10 cellular contexts compared by ENCODE assay signal in the genomic region with DNA sequence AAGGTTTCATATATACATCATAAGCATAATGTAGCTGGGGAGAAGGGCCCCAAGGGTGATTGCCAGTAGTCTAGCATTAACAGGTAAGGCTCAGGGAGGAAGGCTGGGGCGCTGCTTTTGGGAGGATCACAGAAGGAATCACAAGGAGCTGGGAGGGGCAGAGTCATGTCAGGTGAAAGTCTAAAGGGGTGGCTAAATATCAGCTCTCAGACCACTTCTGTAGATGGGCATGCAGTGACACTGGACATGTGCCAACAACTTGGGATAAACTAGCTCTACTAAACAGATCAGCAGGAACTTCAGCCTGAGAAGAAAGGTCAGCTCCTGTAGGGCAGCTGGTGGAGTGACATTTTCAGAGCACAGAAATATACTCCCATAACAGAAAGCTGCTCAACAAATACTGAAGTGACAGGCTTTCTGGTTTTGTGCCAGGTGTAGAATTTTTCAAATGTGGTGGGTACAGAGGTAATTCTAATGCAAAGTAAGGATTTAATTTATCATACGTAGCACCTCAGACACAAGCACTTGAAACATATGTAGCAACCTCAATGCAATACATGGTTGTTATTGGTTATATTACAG.
A peak's percentile ranks its signal among the peaks of the same experiment; 100 is the strongest.
DNase-seq lines count a peak whose midpoint lies in the region; ATAC-seq and TF ChIP-seq lines count a peak whose summit lies in the region.
"Had no signal": no experiment of that assay in that cellular context is flagged by ENCODE, and none has a peak within 500 bp of the region (broad histone marks: within the 10 kb centered on the region; RNA-seq: fewer than 3 reads in every experiment).

No MANE protein-coding gene starts in this region.

- H3K27me3 Mint-ChIP-seq in T-helper 1 cell treated with Interleukin-12 subunit alpha and Interleukin-12 subunit beta and Interleukin-4 antibody, amounts not matched to agents 30 μg/mL and 1 μg/mL, for 36 hours (ENCODE audit: low read depth) = peaks cover 20% of the 10 kb centered on the region
- H3K27me3 Mint-ChIP-seq in type B pancreatic cell = peaks cover 3% of the 10 kb centered on the region
- H3K27me3 Mint-ChIP-seq in CD8-positive, alpha-beta memory T cell = peaks cover 8 to 21% of the 10 kb centered on the region in 2 donors

- no peak overlapping the region for H3K27ac Mint-ChIP-seq in T-helper 1 cell treated with Interleukin-12 subunit alpha and Interleukin-12 subunit beta and Interleukin-4 antibody, amounts not matched to agents 30 μg/mL and 1 μg/mL, for 36 hours
- H3K27ac Mint-ChIP-seq in type B pancreatic cell = peak overlapping the region; percentile 27
- no peak overlapping the region for H3K27ac Mint-ChIP-seq in CD8-positive, alpha-beta memory T cell
- H3K27ac Mint-ChIP-seq: dendritic cell treated with granulocyte-macrophage colony-stimulating factor and Interleukin-4, amounts not matched to agents 40 ng/mL and 50 ng/mL, for 4 days had no signal

- peaks cover 4% of the 10 kb centered on the region for H3K36me3 Mint-ChIP-seq in T-helper 1 cell treated with Interleukin-12 subunit alpha and Interleukin-12 subunit beta and Interleukin-4 antibody, amounts not matched to agents 30 μg/mL and 1 μg/mL, for 36 hours (ENCODE audit: low read depth)
- no peaks in the 10 kb centered on the region for H3K36me3 Mint-ChIP-seq in type B pancreatic cell
- no peaks in the 10 kb centered on the region for H3K36me3 Mint-ChIP-seq in CD8-positive, alpha-beta memory T cell

- no peaks in the 10 kb centered on the region for H3K4me1 ChIP-seq in CD8-positive, alpha-beta memory T cell (ENCODE audit: insufficient read depth, low read length)

- POLR2A ChIA-PET in CD8-positive, alpha-beta memory T cell (lab: Charles Lee) = no interaction called here

- no peaks in the 10 kb centered on the region for H3K36me3 ChIP-seq in CD8-positive, alpha-beta memory T cell (ENCODE audit: insufficient read depth, low read length)

- H3K4me3 Mint-ChIP-seq in T-helper 1 cell treated with Interleukin-12 subunit alpha and Interleukin-12 subunit beta and Interleukin-4 antibody, amounts not matched to agents 30 μg/mL and 1 μg/mL, for 36 hours = peak overlapping the region; percentile 35
- H3K4me3 Mint-ChIP-seq in type B pancreatic cell = no peak overlapping the region
- H3K4me3 Mint-ChIP-seq in CD8-positive, alpha-beta memory T cell = no peak overlapping the region
- H3K4me3 Mint-ChIP-seq: dendritic cell treated with granulocyte-macrophage colony-stimulating factor and Interleukin-4, amounts not matched to agents 40 ng/mL and 50 ng/mL, for 4 days had no signal

- H3K4me3 ChIP-seq in HL-60 (replicated peaks; ENCODE audit: insufficient read depth, low read length) = no peak overlapping the region
- no peak overlapping the region for H3K4me3 ChIP-seq in CD8-positive, alpha-beta memory T cell (ENCODE audit: low read length)

- H3K27ac ChIP-seq in HL-60 (replicated peaks) = peak overlapping the region; percentile 83
- no peak overlapping the region for H3K27ac ChIP-seq in CD8-positive, alpha-beta memory T cell (ENCODE audit: low read depth, low read length)

- DNase-seq in T-helper 1 cell = no peak
- DNase-seq in HL-60 (ENCODE audit: low read depth in 1 of 2, low spot score in 1 of 2) = peak in 1 of 2 experiments; percentile 18
- peak; percentile 84 for DNase-seq in NCI-H69 (lab: John Stamatoyannopoulos, UW)
- DNase-seq in type B pancreatic cell (ENCODE audit: extremely low spot score, unreplicated experiment) = no peak
- DNase-seq in CD8-positive, alpha-beta memory T cell = no peak
- no peak for DNase-seq in stimulated activated CD4-positive, alpha-beta T cell treated with anti-CD3 and anti-CD28 coated beads, Interleukin-4, amount 100 ng/mL, for 1 hour
- DNase-seq: amniotic stem cell had no signal

- CTCF ChIA-PET in CD8-positive, alpha-beta memory T cell (lab: Charles Lee) = no interaction called here

- ATAC-seq in SK-N-SH treated with all-trans-retinoic acid at 6 μM for 48 hours = no peak

- no peaks in the 10 kb centered on the region for H3K9me3 ChIP-seq in CD8-positive, alpha-beta memory T cell (ENCODE audit: low read length)

- peaks cover 25% of the 10 kb centered on the region for H3K4me1 Mint-ChIP-seq in T-helper 1 cell treated with Interleukin-12 subunit alpha and Interleukin-12 subunit beta and Interleukin-4 antibody, amounts not matched to agents 30 μg/mL and 1 μg/mL, for 36 hours (ENCODE audit: low read depth)
- no peaks in the 10 kb centered on the region for H3K4me1 Mint-ChIP-seq in type B pancreatic cell (ENCODE audit: unreplicated experiment)
- H3K4me1 Mint-ChIP-seq in CD8-positive, alpha-beta memory T cell = peaks cover 8 to 20% (median 19%) of the 10 kb centered on the region in 3 donors

- TF ChIP-seq CTCF in HL-60 (IDR thresholded peaks at IDR 0.05; ENCODE audit: insufficient read depth, low read length) = no peak
- no peak for TF ChIP-seq CTCF in type B pancreatic cell (conservative IDR thresholded peaks at IDR 0.05)

- no peaks in the 10 kb centered on the region for H3K9me3 Mint-ChIP-seq in T-helper 1 cell treated with Interleukin-12 subunit alpha and Interleukin-12 subunit beta and Interleukin-4 antibody, amounts not matched to agents 30 μg/mL and 1 μg/mL, for 36 hours
- no peaks in the 10 kb centered on the region for H3K9me3 Mint-ChIP-seq in type B pancreatic cell
- peaks cover 0 to 4% (median 0%) of the 10 kb centered on the region in 5 donors for H3K9me3 Mint-ChIP-seq in CD8-positive, alpha-beta memory T cell
- H3K9me3 Mint-ChIP-seq: dendritic cell treated with granulocyte-macrophage colony-stimulating factor and Interleukin-4, amounts not matched to agents 40 ng/mL and 50 ng/mL, for 4 days had no signal

- no peaks in the 10 kb centered on the region for H3K27me3 ChIP-seq in HL-60 (ENCODE audit: insufficient read depth, poor library complexity, severe bottlenecking)
- no peaks in the 10 kb centered on the region for H3K27me3 ChIP-seq in CD8-positive, alpha-beta memory T cell (ENCODE audit: insufficient read depth, low read length, poor library complexity, severe bottlenecking)

TF ChIP-seq in SK-N-SH treated with all-trans-retinoic acid at 6 μM for 48 hours, 23 proteins besides CTCF, POLR2A, EP300 and RAD21:
- TF ChIP-seq SNAI2 (CRISPR knock-in tag; IDR thresholded peaks at IDR 0.05) = no peak
TF ChIP-seq in SK-N-SH treated with all-trans-retinoic acid at 6 μM for 48 hours: peak in this region for 0.
